Comparison of ENCODE assay signal across 8 cellular contexts in genomic region chr13:35978607-35979316, GRCh38.
A peak's percentile ranks its signal among the peaks of the same experiment; 100 is the strongest.
DNase-seq lines count a peak whose midpoint lies in the region; ATAC-seq, FAIRE-seq and TF ChIP-seq lines count a peak whose summit lies in the region.

No MANE protein-coding gene starts in this region.

- DNase-seq in NCI-H524 (lab: John Stamatoyannopoulos, UW) = peak; percentile 16 to 50
- DNase-seq in NCI-H524 treated with DMSO at 0.1 percent for 48 hours (lab: John Stamatoyannopoulos, UW) = no peak
- DNase-seq in NCI-H446 treated with DMSO at 0.1 percent for 48 hours (lab: John Stamatoyannopoulos, UW) = peak; percentile 40
- no peak for DNase-seq in GM12878 (ENCODE audit: low read depth, low spot score)
- DNase-seq in iPS-NIHi11 (ENCODE audit: low spot score) = peak; percentile 59
- DNase-seq in stimulated activated CD4-positive, alpha-beta T cell treated with anti-CD3 and anti-CD28 coated beads, Interleukin-2, amount 100 ng/mL, for 48 hours = peak; percentile 19 to 39

- peak; percentile 82 for TF ChIP-seq RAD21 in GM12878 (IDR thresholded peaks at IDR 0.05; ENCODE audit: insufficient read depth, low read depth, low read length)

- H3K4me1 ChIP-seq in GM12878 (ENCODE audit: control insufficient read depth, insufficient read depth, low read length) = no peaks in the 10 kb centered on the region

- in situ Hi-C loops in GM12878 (cut with MboI) = loop anchor here (5.0 kb wide), 1 partner anchor 299 kb away; no protein-coding TSS in a partner anchor

- POLR2A ChIA-PET in GM12878 (lab: Charles Lee) = no interaction called here

- H3K9ac ChIP-seq in GM12878 (ENCODE audit: control insufficient read depth, insufficient read depth, low read length) = no peak overlapping the region

- peak; percentile 77 for FAIRE-seq in GM12878 (lab: Jason Lieb, UNC)

- no peaks in the 10 kb centered on the region for H3K36me3 ChIP-seq in GM12878 (ENCODE audit: control insufficient read depth in 2 of 2, insufficient read depth in 2 of 2, low read length in 1 of 2)

- H3K4me2 ChIP-seq in GM12878 (ENCODE audit: control insufficient read depth, insufficient read depth) = no peak overlapping the region

- no peak overlapping the region for H2AFZ ChIP-seq in GM12878 (ENCODE audit: control insufficient read depth, low read depth, low read length)

- BruUV-seq in GM12878 (replicated peaks; lab: Mats Ljungman, UMichigan) = no TSS peak

- H3K9me3 ChIP-seq in GM12878 (replicated peaks; ENCODE audit: control insufficient read depth, insufficient read depth, low read length) = no peaks in the 10 kb centered on the region

- SMC1A ChIA-PET in GM12878 (lab: Charles Lee; ENCODE audit: uncharacterized antibody, unreplicated experiment) = interaction anchor here (1.0 to 5.1 kb wide), 8 partner anchors 15 to 304 kb away, joined by 3 to 59 read pairs (median 4); no protein-coding TSS in a partner anchor

- no peaks in the 10 kb centered on the region for H3K79me2 ChIP-seq in GM12878 (ENCODE audit: control insufficient read depth, insufficient read depth, low read length)

- TF ChIP-seq EP300 in GM12878 (IDR thresholded peaks at IDR 0.05; ENCODE audit: borderline replicate concordance in 1 of 2, control insufficient read depth in 1 of 2, low read depth in 2 of 2, low read length in 2 of 2) = no peak

- CTCF ChIA-PET in GM12878 (lab: Yijun Ruan, JAX) = interaction anchor here (0.8 to 5.7 kb wide), 8 partner anchors 13 to 415 kb away, joined by 3 to 122 read pairs (median 4); no protein-coding TSS in a partner anchor

- peak; percentile 52 to 68 (median 62); a peak in 5 of 6 replicates for TF ChIP-seq CTCF in GM12878 (IDR thresholded peaks at IDR 0.05 in 2 of 3, conservative IDR thresholded peaks at IDR 0.05 in 1 of 3; ENCODE audit: control insufficient read depth in 2 of 3, extremely low read depth in 1 of 3, insufficient read depth in 1 of 3, low read depth in 3 of 3, low read length in 3 of 3)

- no peak for TF ChIP-seq POLR2A in GM12878 (IDR thresholded peaks at IDR 0.05; ENCODE audit: low read depth, low read length)

- WGBS in GM12878 (ENCODE audit: insufficient coverage, insufficient replicate concordance, low lambda C conversion rate, missing lambda C conversion rate) = 31% methylated on average over 10 of the region's 10 CpGs

- no peak overlapping the region for H3K27ac ChIP-seq in GM12878 (ENCODE audit: control insufficient read depth, insufficient read depth)

- no peaks in the 10 kb centered on the region for H4K20me1 ChIP-seq in GM12878 (ENCODE audit: control insufficient read depth, insufficient read depth)

- peak; percentile 57 for ATAC-seq in HG02642 (IDR thresholded peaks at IDR 0.05; ENCODE audit: poor library complexity, unreplicated experiment)
- peak; percentile 56; the same call in 2 of the 3 replicates for ATAC-seq in GM12878
- no peak for ATAC-seq in GM21576 (IDR thresholded peaks at IDR 0.05; ENCODE audit: unreplicated experiment)

- RAD21 ChIA-PET in GM12878 (lab: Charles Lee; ENCODE audit: unreplicated experiment) = interaction anchor here (0.7 to 5.2 kb wide), 5 partner anchors 10 to 765 kb away, joined by 3 to 81 read pairs (median 3); no protein-coding TSS in a partner anchor

- no peaks in the 10 kb centered on the region for H3K27me3 ChIP-seq in GM12878 (replicated peaks in 1 of 2; ENCODE audit: control insufficient read depth in 2 of 2, insufficient read depth in 2 of 2, low read length in 1 of 2)

- intact Hi-C loops in GM12878 (cut with micrococcal nuclease; ENCODE audit: unreplicated experiment) = loop anchor here (1.0 kb wide), 1 partner anchor 297 kb away; no protein-coding TSS in a partner anchor

- no peak overlapping the region for H3K4me3 ChIP-seq in GM12878

TF ChIP-seq in GM12878, 131 proteins besides CTCF, POLR2A, EP300 and RAD21:
- TF ChIP-seq BHLHE40 (IDR thresholded peaks at IDR 0.05; ENCODE audit: borderline replicate concordance in 1 of 2, low read depth in 2 of 2, low read length in 1 of 2) = no peak
- no peak for TF ChIP-seq CREB1 (IDR thresholded peaks at IDR 0.05; ENCODE audit: low read depth)
- TF ChIP-seq MYC (IDR thresholded peaks at IDR 0.05; ENCODE audit: insufficient read depth, insufficient read length, insufficient replicate concordance, low read length, severe bottlenecking) = no peak
- TF ChIP-seq NFXL1 (IDR thresholded peaks at IDR 0.05; ENCODE audit: borderline replicate concordance) = no peak
- TF ChIP-seq MXI1 (IDR thresholded peaks at IDR 0.05; ENCODE audit: low read depth, low read length) = no peak
- TF ChIP-seq SMC3 (IDR thresholded peaks at IDR 0.05; ENCODE audit: borderline replicate concordance, low read length) = peak; percentile 58; the same call in 1 of the 2 replicates
- no peak for TF ChIP-seq TARDBP (IDR thresholded peaks at IDR 0.05; ENCODE audit: borderline replicate concordance)
- no peak for TF ChIP-seq SMAD1 (IDR thresholded peaks at IDR 0.05; ENCODE audit: low read depth, partially characterized antibody)
- TF ChIP-seq PAX5 (IDR thresholded peaks at IDR 0.05; ENCODE audit: borderline replicate concordance, low read depth, low read length) = no peak

Comparison
In these comparisons a context has a peak if more than half of its experiments do, and no peak if none do; other contexts are left out.
1. DNase-seq: peak in NCI-H524 (2 of 2), NCI-H446 treated with DMSO at 0.1 percent for 48 hours (single experiment), iPS-NIHi11 (single experiment) and stimulated activated CD4-positive, alpha-beta T cell treated with anti-CD3 and anti-CD28 coated beads, Interleukin-2, amount 100 ng/mL, for 48 hours (2 of 2); none in NCI-H524 treated with DMSO at 0.1 percent for 48 hours (single experiment) and GM12878 (single experiment).